21 cellular contexts compared by ENCODE assay signal in the genomic region with DNA sequence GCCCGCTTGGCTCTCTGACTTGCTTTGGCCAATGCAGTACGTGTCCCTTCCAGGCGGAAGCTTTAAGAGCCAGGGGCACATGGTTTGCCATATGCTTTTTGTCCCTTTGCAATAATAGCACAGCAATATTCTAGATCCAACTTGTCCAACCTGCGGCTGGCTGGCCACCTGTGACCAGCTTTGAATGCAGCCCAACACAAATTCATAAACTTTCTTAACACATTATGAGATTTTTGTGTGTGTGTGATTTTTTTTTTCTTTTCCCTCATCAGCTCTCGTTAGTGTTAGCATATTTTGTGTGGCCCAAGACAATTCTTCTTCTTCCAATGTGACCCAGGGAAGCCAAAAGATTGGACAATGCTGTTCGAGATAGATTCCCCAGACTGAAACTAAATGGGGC.
"Had no signal": no experiment of that assay in that cellular context is flagged by ENCODE, and none has a peak within 500 bp of the region (broad histone marks: within the 10 kb centered on the region; RNA-seq: fewer than 3 reads in every experiment).

No MANE protein-coding gene starts in this region.

- H3K4me3 ChIP-seq: gastrocnemius medialis, lung, right atrium auricular region, smooth muscle cell, suprapubic skin, transverse colon, vagina had no signal

- H3K27ac ChIP-seq: epithelial cell of prostate, gastrocnemius medialis, parathyroid adenoma, right atrium auricular region, suprapubic skin, transverse colon, vagina had no signal

- H3K36me3 ChIP-seq: gastrocnemius medialis, right atrium auricular region, suprapubic skin, transverse colon, vagina had no signal

- H3K79me2 ChIP-seq: parathyroid adenoma had no signal

- H3K27me3 ChIP-seq: gastrocnemius medialis, right atrium auricular region, transverse colon, vagina had no signal

- H3K4me1 ChIP-seq: gastrocnemius medialis, parathyroid adenoma, right atrium auricular region, suprapubic skin, vagina had no signal

- FAIRE-seq: keratinocyte had no signal

- H2AFZ ChIP-seq: parathyroid adenoma had no signal

- H3K4me2 ChIP-seq: smooth muscle cell had no signal

- H3K9ac ChIP-seq: parathyroid adenoma had no signal

- DNase-seq: effector CD8-positive, alpha-beta T cell; endodermal cell; foreskin fibroblast; gastrocnemius medialis; head of caudate nucleus; natural killer cell; stimulated activated CD4-positive, alpha-beta T cell treated with anti-CD3 and anti-CD28 coated beads, Interleukin-12 subunit alpha, Interleukin-12 subunit beta, amount 100 ng/mL, for 4 hours; stimulated activated CD4-positive, alpha-beta T cell treated with anti-CD3 and anti-CD28 coated beads, Interleukin-1b, Interleukin-23, amount 100 ng/mL, for 48 hours; stimulated activated CD4-positive, alpha-beta T cell treated with anti-CD3 and anti-CD28 coated beads, Interleukin-4, amount 100 ng/mL, for 1 hour; stimulated activated CD8-positive, alpha-beta memory T cell treated with anti-CD3 and anti-CD28 coated beads, Interleukin-4, amount 100 ng/mL, for 48 hours; stimulated activated naive CD4-positive, alpha-beta T cell; stimulated activated naive CD8-positive, alpha-beta T cell treated with anti-CD3 and anti-CD28 coated beads, Interleukin-15, amount 100 ng/mL, for 72 hours; transverse colon had no signal

- H3K9me3 ChIP-seq: gastrocnemius medialis, right atrium auricular region, suprapubic skin, transverse colon, vagina had no signal
